1 cellular context compared by ENCODE assay signal in genomic region chr7:73841689-73842247, GRCh38.
TF ChIP-seq lines count a peak whose summit lies in the region.

No MANE protein-coding gene starts in this region.

TF ChIP-seq in HEK293, 187 proteins besides CTCF, POLR2A, EP300 and RAD21 (continued from another document):
- TF ChIP-seq INSM2 (tag by site-specific recombination; IDR thresholded peaks at IDR 0.05) (no peak), GLIS1 (tag by site-specific recombination; IDR thresholded peaks at IDR 0.05) (peak; percentile 36; the same call in 1 of the 2 replicates), ZNF366 (tag by site-specific recombination; conservative IDR thresholded peaks at IDR 0.05) (no peak), ZNF341 (tag by site-specific recombination; IDR thresholded peaks at IDR 0.05; ENCODE audit: low read depth) (no peak), KLF17 (tag by site-specific recombination; IDR thresholded peaks at IDR 0.05) (no peak), ZNF184 (tag by site-specific recombination; IDR thresholded peaks at IDR 0.05) (no peak), ZBTB8A (tag by site-specific recombination; IDR thresholded peaks at IDR 0.05) (peak; percentile 32; the same call in 1 of the 2 replicates), ZNF623 (tag by site-specific recombination; IDR thresholded peaks at IDR 0.05) (no peak), ZNF521 (tag by site-specific recombination; IDR thresholded peaks at IDR 0.05) (no peak), ZNF433 (tag by site-specific recombination; IDR thresholded peaks at IDR 0.05; ENCODE audit: low read depth) (no peak)
TF ChIP-seq in HEK293: peak in this region for 3.
